ENCODE assay signal across 13 cellular contexts in the genomic region with DNA sequence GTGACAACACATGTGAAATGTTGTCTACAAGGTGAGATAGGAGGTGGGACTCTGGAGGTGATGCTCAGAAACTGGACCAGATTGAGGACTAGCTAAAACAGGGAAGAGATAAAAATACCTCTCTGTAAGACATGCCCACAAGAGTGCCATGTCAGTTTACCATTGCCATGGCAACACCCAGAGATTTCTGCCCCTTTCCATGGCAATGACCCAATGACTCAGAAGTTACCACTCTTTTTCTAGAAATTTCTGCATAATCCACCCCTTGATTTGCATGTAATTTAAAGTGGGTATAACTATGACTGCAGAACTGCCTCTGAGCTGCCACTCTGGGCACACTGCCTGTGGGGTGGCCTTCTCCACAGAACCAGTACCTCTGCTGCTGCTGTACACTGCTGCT. TPM values are rescaled to one million over a fixed set of nuclear protein-coding genes. Genes with fewer than 3 reads are reported as not detected.
A peak's percentile ranks its signal among the peaks of the same experiment; 100 is the strongest.
DNase-seq lines count a peak whose midpoint lies in the region; ATAC-seq, FAIRE-seq and TF ChIP-seq lines count a peak whose summit lies in the region.
"Had no signal": no experiment of that assay in that cellular context is flagged by ENCODE, and none has a peak within 500 bp of the region (broad histone marks: within the 10 kb centered on the region; RNA-seq: fewer than 3 reads in every experiment).

No MANE protein-coding gene starts in this region.

- BruUV-seq in mammary epithelial cell (replicated peaks; lab: Mats Ljungman, UMichigan), result no TSS peak

- in situ Hi-C loops in Caki2 (cut with HindIII; ENCODE audit: low pct_unique_long_range_greater_than_20kb, low sequenced_read_pairs) (no loop called here), mammary epithelial cell (cut with MboI; ENCODE audit: low sequenced_read_pairs in 2 of 2) (no loop called here)

- POLR2A ChIA-PET in A549 (lab: Yijun Ruan, JAX) (no interaction called here), T-cell (lab: Charles Lee) (interaction anchor here in 1 of 2 donors (0.7 to 1.1 kb wide), 2 partner anchors 17 to 41 kb away, joined by 3 to 4 read pairs; no protein-coding TSS in a partner anchor)

- H3K36me3 Mint-ChIP-seq in T-cell, result no peaks in the 10 kb centered on the region

- no peak for TF ChIP-seq POLR2A in A549 (IDR thresholded peaks at IDR 0.05; ENCODE audit: low read length)

- no peak overlapping the region for H3K4me3 ChIP-seq in A549
- no peak overlapping the region for H3K4me3 ChIP-seq in epithelial cell of proximal tubule (ENCODE audit: low read depth, low read length)
- H3K4me3 ChIP-seq in mammary epithelial cell (replicated peaks in 1 of 3; ENCODE audit: insufficient read depth in 1 of 3, low read depth in 2 of 3, low read length in 3 of 3), result no peak overlapping the region
- H3K4me3 ChIP-seq: psoas muscle had no signal

- no peak for TF ChIP-seq RAD21 in A549 (conservative IDR thresholded peaks at IDR 0.05 in 1 of 2, IDR thresholded peaks at IDR 0.05 in 1 of 2)

- intact Hi-C loops in mammary epithelial cell (cut with micrococcal nuclease), result no loop called here

- H4K20me1 ChIP-seq in mammary epithelial cell (ENCODE audit: insufficient read depth, low read length), result no peaks in the 10 kb centered on the region

- FAIRE-seq in A549 (lab: Jason Lieb, UNC), result no peak

- H3K4me2 ChIP-seq in A549 (no peak overlapping the region), mammary epithelial cell (ENCODE audit: insufficient read depth, low read depth, low read length) (no peak overlapping the region)

- ATAC-seq in A549, result no peak
- ATAC-seq in T-cell (replicated peaks in 1 of 4), result no peak
- ATAC-seq in GM21619 (IDR thresholded peaks at IDR 0.05; ENCODE audit: unreplicated experiment), result no peak
- ATAC-seq: psoas muscle had no signal

- peak overlapping the region; percentile 92 to 94 for H3K27ac Mint-ChIP-seq in T-cell

- no peak overlapping the region for H3K9ac ChIP-seq in mammary epithelial cell (ENCODE audit: insufficient read depth, low read length)

- DNase-seq in A549 (ENCODE audit: low read depth in 1 of 2, low spot score in 1 of 2), result peak in 1 of 2 experiments; percentile 11
- peak; percentile 41 for DNase-seq in Caki2 (ENCODE audit: low read depth)
- peak in 3 of 34 experiments; percentile 3 to 16 (median 6) for DNase-seq in T-cell
- DNase-seq in epithelial cell of proximal tubule (ENCODE audit: low read depth), result peak; percentile 68
- no peak for DNase-seq in DMS 273 treated with DMSO at 0.1 percent for 48 hours (lab: John Stamatoyannopoulos, UW)
- DNase-seq in mammary epithelial cell, result no peak
- no peak for DNase-seq in RPMI8226
- DNase-seq: foreskin fibroblast, GDM1, islet precursor cell, OCI-M1, psoas muscle had no signal

- H3K79me2 ChIP-seq in mammary epithelial cell (ENCODE audit: insufficient read depth, low read length), result no peaks in the 10 kb centered on the region

- TF ChIP-seq EP300 in A549 (IDR thresholded peaks at IDR 0.05), result no peak

- H3K9me3 ChIP-seq in A549 (no peaks in the 10 kb centered on the region), mammary epithelial cell (replicated peaks; ENCODE audit: insufficient read depth, low read length) (no peaks in the 10 kb centered on the region)
- H3K9me3 ChIP-seq: psoas muscle had no signal

- CTCF ChIA-PET in A549 (lab: Yijun Ruan, JAX), result interaction anchor here (1.2 to 2.8 kb wide), 4 partner anchors 11 to 79 kb away, joined by 3 to 26 read pairs (median 8); no protein-coding TSS in a partner anchor
- CTCF ChIA-PET in T-cell (lab: Charles Lee), result interaction anchor here (0.6 to 2.4 kb wide), 7 partner anchors 11 to 1390 kb away, joined by 3 to 12 read pairs (median 3); no protein-coding TSS in a partner anchor
- CTCF ChIA-PET in mammary epithelial cell (lab: Charles Lee; ENCODE audit: low non-redundant PET), result no interaction called here

- H3K9me3 Mint-ChIP-seq in T-cell, result peaks cover 0 to 9% (median 0%) of the 10 kb centered on the region in 3 donors

- TF ChIP-seq CTCF in A549 (IDR thresholded peaks at IDR 0.05) (no peak), epithelial cell of proximal tubule (conservative IDR thresholded peaks at IDR 0.05; ENCODE audit: low read depth, low read length) (no peak), mammary epithelial cell (conservative IDR thresholded peaks at IDR 0.05 in 1 of 2, IDR thresholded peaks at IDR 0.05 in 1 of 2; ENCODE audit: extremely low read depth in 1 of 2, insufficient read depth in 1 of 2, low read depth in 1 of 2, low read length in 2 of 2) (no peak)

- peak overlapping the region; percentile 19 to 54; a peak in 5 of 6 replicates for H3K27ac ChIP-seq in A549
- no peak overlapping the region for H3K27ac ChIP-seq in mammary epithelial cell (ENCODE audit: insufficient read depth, low read depth, low read length)
- H3K27ac ChIP-seq: psoas muscle had no signal

- peak overlapping the region in 1 of 3 donors; percentile 38 for H3K4me3 Mint-ChIP-seq in T-cell

- dilution Hi-C loops in mammary epithelial cell (cut with HindIII; ENCODE audit: low sequenced_read_pairs), result loop anchor here (5.0 kb wide), 1 partner anchor 96 kb away; no protein-coding TSS in a partner anchor

- H3K36me3 ChIP-seq in mammary epithelial cell (ENCODE audit: insufficient read depth, low read length), result no peaks in the 10 kb centered on the region

- peaks cover 63 to 69% (median 69%) of the 10 kb centered on the region in 3 donors for H3K4me1 Mint-ChIP-seq in T-cell

- no peaks in the 10 kb centered on the region for H3K27me3 ChIP-seq in mammary epithelial cell (ENCODE audit: insufficient read depth, low read length)

- peaks cover 60% of the 10 kb centered on the region for H3K4me1 ChIP-seq in A549
- H3K4me1 ChIP-seq in mammary epithelial cell (ENCODE audit: insufficient read depth, low read length), result no peaks in the 10 kb centered on the region
- H3K4me1 ChIP-seq: psoas muscle had no signal

- no peak overlapping the region for H2AFZ ChIP-seq in mammary epithelial cell (ENCODE audit: low read depth, low read length)

- no peaks in the 10 kb centered on the region for H3K27me3 Mint-ChIP-seq in T-cell

TF ChIP-seq in A549, 52 proteins besides CTCF, POLR2A, EP300 and RAD21:
- TF ChIP-seq CBX8 (IDR thresholded peaks at IDR 0.05) (no peak), ZNF302 (CRISPR knock-in tag; IDR thresholded peaks at IDR 0.05) (no peak), CBX2 (IDR thresholded peaks at IDR 0.05; ENCODE audit: borderline replicate concordance, low read depth) (no peak), JUNB (IDR thresholded peaks at IDR 0.05) (no peak), KDM5A (IDR thresholded peaks at IDR 0.05) (no peak), RFX5 (IDR thresholded peaks at IDR 0.05) (0 out of 2 replicates have a peak, but pooled peaks have one; percentile 34)

RNA-seq across cellular contexts. Expression of a gene that starts 28.1 kb away (rescaled TPM):
- polyA plus RNA-seq in A549 (2011; rRNA removed) (161 and 236 TPM in 2 replicates), A549 (2017; fragmentation: RNase III; extraction: RNeasy Plus Mini Kit Qiagen cat#74134 plus additional on column Dnase treatment) (136 to 158 TPM (median 146 TPM) in 3 replicates), mammary epithelial cell (110 TPM)
- polyA plus RNA-seq in A549 (2012; cell fraction: cytosol; rRNA removed), result 65.5 and 72.7 TPM in 2 replicates
- 146 and 156 TPM in 2 replicates for polyA plus RNA-seq in A549 (2012; cell fraction: nucleus; rRNA removed)
- 427 and 492 TPM in 2 replicates for polyA minus RNA-seq in A549 (2011; rRNA and poly(A)+ RNA removed)
- total RNA-seq in Caki2 (2014; rRNA removed; shearing (Covaris generic); ENCODE audit: low replicate concordance), result 30.8 and 43.2 TPM in 2 replicates
- total RNA-seq in T-cell (100 to 1,000 TPM in 2 of 5 donors, 10 to 100 TPM in 3; 82.1 to 285 (median 90.8) TPM), epithelial cell of proximal tubule (58.8 and 92.1 TPM in 2 replicates), mammary epithelial cell (100 to 1,000 TPM in 1 of 2 donors, 10 to 100 TPM in 1; 76.4 to 398 TPM)
- polyA minus RNA-seq in mammary epithelial cell, result 139 TPM

Comparison
In these comparisons a context has a peak if more than half of its experiments do, and no peak if none do; other contexts are left out.
1. DNase-seq: peak in Caki2 (single experiment) and epithelial cell of proximal tubule (single experiment); none in DMS 273 treated with DMSO at 0.1 percent for 48 hours (single experiment), mammary epithelial cell (single experiment) and RPMI8226 (single experiment).